In the genomic region with DNA sequence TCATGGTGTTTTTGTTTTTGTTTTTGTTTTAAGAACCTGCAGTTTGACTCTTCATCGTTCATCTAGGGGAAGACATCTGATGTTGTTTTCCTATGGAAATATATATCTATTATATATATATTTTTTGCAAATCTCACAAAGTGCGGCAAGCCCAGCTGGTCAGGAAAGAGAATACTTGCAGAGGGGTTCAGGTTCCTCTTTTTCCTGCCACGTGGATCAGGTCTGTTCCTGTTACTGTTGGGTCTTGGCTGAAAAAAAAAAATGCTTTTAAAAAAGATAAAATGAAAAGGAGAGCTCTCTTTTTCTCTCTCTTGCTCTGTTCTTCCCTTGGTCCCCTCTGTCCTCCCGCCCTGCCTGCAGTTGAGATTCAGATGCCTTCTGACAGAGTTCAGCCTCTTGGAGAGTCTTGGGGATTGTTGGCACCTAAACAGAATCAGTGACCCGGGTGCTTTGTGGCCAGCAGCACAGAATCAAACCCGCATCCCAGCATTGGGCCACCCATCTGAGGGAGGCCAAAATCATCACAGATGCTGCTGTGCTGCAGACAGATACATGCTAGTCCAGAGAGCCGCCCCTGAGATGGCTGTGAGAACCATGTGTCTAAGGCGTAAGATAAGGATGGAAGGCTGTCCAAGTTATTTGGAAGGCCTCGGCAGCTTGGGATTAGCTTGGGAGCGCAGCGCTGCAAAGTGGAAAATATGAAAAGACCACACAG, we compare ENCODE assay signal across 16 cellular contexts.
A peak's percentile ranks its signal among the peaks of the same experiment; 100 is the strongest.
DNase-seq lines count a peak whose midpoint lies in the region; ATAC-seq, FAIRE-seq and TF ChIP-seq lines count a peak whose summit lies in the region.
"Had no signal": no experiment of that assay in that cellular context is flagged by ENCODE, and none has a peak within 500 bp of the region (broad histone marks: within the 10 kb centered on the region; RNA-seq: fewer than 3 reads in every experiment).

No MANE protein-coding gene starts in this region.

- H3K4me2 ChIP-seq in A549 (no peak overlapping the region), K562 (ENCODE audit: insufficient read depth, low read length) (no peak overlapping the region), MM.1S (ENCODE audit: low read depth, low read length) (no peak overlapping the region)
- H3K4me2 ChIP-seq: GM23338 had no signal

- H3K27ac Mint-ChIP-seq in memory B cell: no peak overlapping the region
- H3K27ac Mint-ChIP-seq: nephron had no signal

- peaks cover 4% of the 10 kb centered on the region for H3K4me1 ChIP-seq in A549
- H3K4me1 ChIP-seq in K562 (replicated peaks in 1 of 2; ENCODE audit: control insufficient read depth in 2 of 2, insufficient read depth in 2 of 2, low read length in 2 of 2): no peaks in the 10 kb centered on the region
- H3K4me1 ChIP-seq in MM.1S (ENCODE audit: low read length): peaks cover 20% of the 10 kb centered on the region

- POLR2A ChIA-PET in A549 (lab: Yijun Ruan, JAX) (interaction anchor here (0.6 to 1.0 kb wide), 3 partner anchors 175 to 308 kb away, joined by 3 to 7 read pairs (median 4); a partner anchor contains a TSS), K562 (lab: Yijun Ruan, JAX) (no interaction called here)

- no peak for DNase-seq in A549 (ENCODE audit: low read depth in 1 of 2, low spot score in 1 of 2)
- DNase-seq in K562 (ENCODE audit: extremely low read depth in 1 of 4, low spot score in 3 of 4): no peak
- no peak for DNase-seq in memory B cell (ENCODE audit: low spot score in 2 of 2)
- no peak for DNase-seq in NCI-H69 (lab: John Stamatoyannopoulos, UW)
- DNase-seq in dorsolateral prefrontal cortex: no peak
- DNase-seq in MM.1S: no peak
- DNase-seq in H54 (ENCODE audit: insufficient read length, low spot score): no peak
- DNase-seq: NCI-H1417 treated with DMSO at 0.1 percent for 48 hours; NCI-H446; stimulated activated naive CD8-positive, alpha-beta T cell treated with anti-CD3 and anti-CD28 coated beads, Interleukin-15, amount 100 ng/mL, for 72 hours had no signal

- no peaks in the 10 kb centered on the region for H3K27me3 ChIP-seq in K562 (ENCODE audit: control insufficient read depth in 2 of 2, insufficient read depth in 2 of 2, low read length in 2 of 2)
- H3K27me3 ChIP-seq in dorsolateral prefrontal cortex: no peaks in the 10 kb centered on the region
- no peaks in the 10 kb centered on the region for H3K27me3 ChIP-seq in MM.1S (replicated peaks; ENCODE audit: insufficient read depth, low read length)

- no peaks in the 10 kb centered on the region for H3K9me1 ChIP-seq in K562 (ENCODE audit: control insufficient read depth, insufficient read depth, low read length)

- H3F3A ChIP-seq in MM.1S (ENCODE audit: insufficient read depth, low read length): peaks cover 16% of the 10 kb centered on the region

- CTCF ChIA-PET in A549 (lab: Yijun Ruan, JAX): interaction anchor here (0.6 to 1.7 kb wide), 11 partner anchors 10 to 1587 kb away, joined by 3 to 9 read pairs (median 4); no protein-coding TSS in a partner anchor
- CTCF ChIA-PET in K562 (lab: Yijun Ruan, JAX; ENCODE audit: low intra/inter-chr PET ratio): no interaction called here

- peaks cover 5% of the 10 kb centered on the region for H3K9me3 Mint-ChIP-seq in memory B cell
- H3K9me3 Mint-ChIP-seq: GM23338; stimulated activated naive CD8-positive, alpha-beta T cell treated with anti-CD3 and anti-CD28 coated beads, Interleukin-15, amount 100 ng/mL, for 72 hours had no signal

- H3K9me3 ChIP-seq in A549 (no peaks in the 10 kb centered on the region), KOPT-K1 (ENCODE audit: insufficient read depth, low read length, poor library complexity, severe bottlenecking) (no peaks in the 10 kb centered on the region), K562 (replicated peaks; ENCODE audit: control insufficient read depth, insufficient read depth, low read depth, low read length) (no peaks in the 10 kb centered on the region), MM.1S (replicated peaks; ENCODE audit: insufficient read depth, low read length) (no peaks in the 10 kb centered on the region)

- TSS peak; percentile 28 for BruUV-seq in K562 (replicated peaks; lab: Mats Ljungman, UMichigan)

- peaks cover 38% of the 10 kb centered on the region for H3K36me3 Mint-ChIP-seq in memory B cell

- H3K27ac ChIP-seq in A549 (no peak overlapping the region), KOPT-K1 (ENCODE audit: low read depth, low read length, poor library complexity, severe bottlenecking) (peak overlapping the region; percentile 62), K562 (ENCODE audit: extremely low read depth, low read depth, low read length) (no peak overlapping the region), dorsolateral prefrontal cortex (no peak overlapping the region), MM.1S (ENCODE audit: low read length) (no peak overlapping the region)

- no peak overlapping the region for H3K4me3 Mint-ChIP-seq in memory B cell
- H3K4me3 Mint-ChIP-seq: activated T-helper 1 cell treated with anti-CD3 and anti-CD28 coated beads, Interleukin-12 subunit alpha, Interleukin-12 subunit beta, Interleukin-2, Interleukin-4 antibody, amounts not matched to agents 30 ng/mL and 10 ng/mL and 1 ng/mL, durations not matched to agents 14 hours and 24 hours and 36 hours; GM23338; nephron; stimulated activated naive CD8-positive, alpha-beta T cell treated with anti-CD3 and anti-CD28 coated beads, Interleukin-15, amount 100 ng/mL, for 72 hours had no signal

- no peaks in the 10 kb centered on the region for H3K27me3 Mint-ChIP-seq in memory B cell
- H3K27me3 Mint-ChIP-seq: stimulated activated naive CD8-positive, alpha-beta T cell treated with anti-CD3 and anti-CD28 coated beads, Interleukin-15, amount 100 ng/mL, for 72 hours had no signal

- in situ Hi-C loops in K562 (cut with MboI): no loop called here

- TF ChIP-seq RAD21 in A549 (conservative IDR thresholded peaks at IDR 0.05 in 1 of 2, IDR thresholded peaks at IDR 0.05 in 1 of 2) (no peak), K562 (CRISPR knock-in tag; conservative IDR thresholded peaks at IDR 0.05 in 1 of 2, IDR thresholded peaks at IDR 0.05 in 1 of 2) (no peak)

- H2AFZ ChIP-seq in K562 (ENCODE audit: low read depth, low read length): no peak overlapping the region
- no peak overlapping the region for H2AFZ ChIP-seq in MM.1S (ENCODE audit: low read length)
- H2AFZ ChIP-seq: GM23338 had no signal

- intact Hi-C loops in K562 (cut with micrococcal nuclease): loop anchor here (10.0 kb wide), 1 partner anchor 157 kb away; no protein-coding TSS in a partner anchor
- intact Hi-C loops in dorsolateral prefrontal cortex (cut with DNase I): no loop called here

- FAIRE-seq in A549 (lab: Jason Lieb, UNC) (no peak), K562 (lab: Jason Lieb, UNC) (no peak), H54 (lab: Jason Lieb, UNC) (no peak)
- FAIRE-seq: RCC 7860 had no signal

- H4K20me1 ChIP-seq in K562 (replicated peaks; ENCODE audit: control insufficient read depth, insufficient read depth, low read length) (no peaks in the 10 kb centered on the region), MM.1S (ENCODE audit: insufficient read depth, low read length) (no peaks in the 10 kb centered on the region)

- TF ChIP-seq CTCF in A549 (IDR thresholded peaks at IDR 0.05): no peak
- TF ChIP-seq CTCF in K562 (IDR thresholded peaks at IDR 0.05 in 2 of 3, conservative IDR thresholded peaks at IDR 0.05 in 1 of 3; ENCODE audit: insufficient read depth in 2 of 3, low read depth in 1 of 3, low read length in 3 of 3): no peak
- TF ChIP-seq CTCF in dorsolateral prefrontal cortex (IDR thresholded peaks at IDR 0.05 in 54 of 56, conservative IDR thresholded peaks at IDR 0.05 in 2 of 56; ENCODE audit: low read depth in 1 of 56, partially characterized antibody in 56 of 56): no peak
- TF ChIP-seq CTCF in MM.1S (IDR thresholded peaks at IDR 0.05; ENCODE audit: low read length): no peak

- TF ChIP-seq EP300 in A549 (IDR thresholded peaks at IDR 0.05): no peak
- no peak for TF ChIP-seq EP300 in K562 (IDR thresholded peaks at IDR 0.05; ENCODE audit: low read length)

- H3K79me2 ChIP-seq in K562 (ENCODE audit: control insufficient read depth, insufficient read depth, low read length) (no peaks in the 10 kb centered on the region), MM.1S (ENCODE audit: low read length) (no peaks in the 10 kb centered on the region)

- H3K9me2 ChIP-seq in MM.1S (replicated peaks; ENCODE audit: insufficient read depth, low read length): no peaks in the 10 kb centered on the region

- TF ChIP-seq POLR2A in A549 (IDR thresholded peaks at IDR 0.05; ENCODE audit: low read length) (no peak), K562 (conservative IDR thresholded peaks at IDR 0.05) (no peak), H54 (IDR thresholded peaks at IDR 0.05; ENCODE audit: low read depth, low read length) (no peak)

- ATAC-seq in A549 (peak; percentile 25 to 43; a peak in 2 of 6 replicates), K562 (no peak), memory B cell (ENCODE audit: low read depth) (peak; percentile 48)
- ATAC-seq: stimulated activated naive CD8-positive, alpha-beta T cell treated with anti-CD3 and anti-CD28 coated beads, Interleukin-15, amount 100 ng/mL, for 72 hours had no signal

- 91% methylated on average over 11 of the region's 11 CpGs for WGBS in A549 (ENCODE audit: missing lambda C conversion rate)
- 71% methylated on average over 10 of the region's 11 CpGs for WGBS in K562 (ENCODE audit: insufficient coverage, low coverage, missing lambda C conversion rate)

- peaks cover 52% of the 10 kb centered on the region for H3K36me3 ChIP-seq in KOPT-K1 (ENCODE audit: insufficient read depth, low read length)
- H3K36me3 ChIP-seq in K562 (ENCODE audit: control insufficient read depth, insufficient read depth, low read length): no peaks in the 10 kb centered on the region
- no peaks in the 10 kb centered on the region for H3K36me3 ChIP-seq in MM.1S (replicated peaks; ENCODE audit: insufficient read depth, low read length)

- H3K4me1 Mint-ChIP-seq in memory B cell: peaks cover 20% of the 10 kb centered on the region

- H3K9ac ChIP-seq in K562 (ENCODE audit: insufficient read depth in 1 of 2, low read depth in 2 of 2, low read length in 2 of 2): no peak overlapping the region
- H3K9ac ChIP-seq in MM.1S (ENCODE audit: low read length): no peak overlapping the region

- H3K4me3 ChIP-seq in A549 (no peak overlapping the region), K562 (no peak overlapping the region), dorsolateral prefrontal cortex (no peak overlapping the region), MM.1S (ENCODE audit: low read length) (no peak overlapping the region)
- H3K4me3 ChIP-seq: GM23338, skin epidermis had no signal

TF ChIP-seq in A549, 52 proteins besides CTCF, POLR2A, EP300 and RAD21 (continues in another document):
- TF ChIP-seq NR3C1 (IDR thresholded peaks at IDR 0.05) (no peak), GATA3 (IDR thresholded peaks at IDR 0.05; ENCODE audit: borderline replicate concordance) (no peak), EHMT2 (IDR thresholded peaks at IDR 0.05; ENCODE audit: low read depth) (no peak), MAFK (IDR thresholded peaks at IDR 0.05; ENCODE audit: partially characterized antibody) (no peak), FOXS1 (CRISPR knock-in tag; IDR thresholded peaks at IDR 0.05) (no peak)

TF ChIP-seq in K562, 482 proteins besides CTCF, POLR2A, EP300 and RAD21 (continues in another document):
- TF ChIP-seq ETS2 (tag; IDR thresholded peaks at IDR 0.05; ENCODE audit: borderline replicate concordance, poor library complexity, severe bottlenecking): no peak
- TF ChIP-seq TRIM24 (IDR thresholded peaks at IDR 0.05): no peak
